1 cellular context compared by ENCODE assay signal in genomic region chr15:40957041-40957555, GRCh38.
TF ChIP-seq lines count a peak whose summit lies in the region.

No MANE protein-coding gene starts in this region.

TF ChIP-seq in IMR-90, 13 proteins besides CTCF, POLR2A, EP300 and RAD21:
- TF ChIP-seq SMC3 (IDR thresholded peaks at IDR 0.05; ENCODE audit: low read depth, low read length) (no peak), MXI1 (IDR thresholded peaks at IDR 0.05; ENCODE audit: borderline replicate concordance, low read depth, low read length) (no peak), RCOR1 (IDR thresholded peaks at IDR 0.05; ENCODE audit: insufficient replicate concordance, low read length) (no peak), RFX5 (IDR thresholded peaks at IDR 0.05; ENCODE audit: low read depth, low read length) (no peak)
- TF ChIP-seq, protein P1, sequence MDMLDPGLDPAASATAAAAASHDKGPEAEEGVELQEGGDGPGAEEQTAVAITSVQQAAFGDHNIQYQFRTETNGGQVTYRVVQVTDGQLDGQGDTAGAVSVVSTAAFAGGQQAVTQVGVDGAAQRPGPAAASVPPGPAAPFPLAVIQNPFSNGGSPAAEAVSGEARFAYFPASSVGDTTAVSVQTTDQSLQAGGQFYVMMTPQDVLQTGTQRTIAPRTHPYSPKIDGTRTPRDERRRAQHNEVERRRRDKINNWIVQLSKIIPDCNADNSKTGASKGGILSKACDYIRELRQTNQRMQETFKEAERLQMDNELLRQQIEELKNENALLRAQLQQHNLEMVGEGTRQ (IDR thresholded peaks at IDR 0.05; ENCODE audit: low read depth, low read length), result no peak
TF ChIP-seq in IMR-90: peak in this region for 0.
